ENCODE assay signal across 12 cellular contexts in genomic region chr11:30131535-30131934, GRCh38.
DNase-seq lines count a peak whose midpoint lies in the region; ATAC-seq and TF ChIP-seq lines count a peak whose summit lies in the region.
"Had no signal": no experiment of that assay in that cellular context is flagged by ENCODE, and none has a peak within 500 bp of the region (broad histone marks: within the 10 kb centered on the region; RNA-seq: fewer than 3 reads in every experiment).

No MANE protein-coding gene starts in this region.

- H3K27me3 ChIP-seq in dorsolateral prefrontal cortex: no peaks in the 10 kb centered on the region

- H3K4me3 ChIP-seq in dorsolateral prefrontal cortex: no peak overlapping the region
- H3K4me3 ChIP-seq: SK-N-MC had no signal

- intact Hi-C loops in dorsolateral prefrontal cortex (cut with DNase I): no loop called here

- DNase-seq in SIG-M5 treated with dmso at 0.1 percent for 504 hours (lab: John Stamatoyannopoulos, UW; ENCODE audit: unreplicated experiment): peak; percentile 2
- DNase-seq in SIG-M5 (lab: John Stamatoyannopoulos, UW): no peak
- DNase-seq in fibroblast of peridontal ligament (ENCODE audit: extremely low read depth): peak; percentile 11
- peak; percentile 69 for DNase-seq in stromal cell of bone marrow (ENCODE audit: low read depth)
- no peak for DNase-seq in dorsolateral prefrontal cortex
- DNase-seq in NCI-H1048 (lab: John Stamatoyannopoulos, UW): no peak
- no peak for DNase-seq in substantia nigra (lab: John Stamatoyannopoulos, UW)
- DNase-seq: foreskin fibroblast; GF-D8; stimulated activated naive B cell treated with anti-CD40 and anti-IgM and Interleukin-4, amounts not matched to agents 10 μg/mL and 1 μg/mL and 100 μg/mL, for 72 hours had no signal

- peak in 3 of 56 donors; percentile 10 to 41 (median 18) for TF ChIP-seq CTCF in dorsolateral prefrontal cortex (IDR thresholded peaks at IDR 0.05 in 54 of 56, conservative IDR thresholded peaks at IDR 0.05 in 2 of 56; ENCODE audit: low read depth in 1 of 56, partially characterized antibody in 56 of 56)

- no peak overlapping the region for H3K27ac ChIP-seq in dorsolateral prefrontal cortex
- no peak overlapping the region for H3K27ac ChIP-seq in substantia nigra (ENCODE audit: low read depth, low read length, poor library complexity, severe bottlenecking)
- H3K27ac ChIP-seq: SK-N-MC had no signal

- peak; percentile 93 for ATAC-seq in HG03442 (IDR thresholded peaks at IDR 0.05; ENCODE audit: unreplicated experiment)
- ATAC-seq: stimulated activated naive B cell treated with anti-CD40 and anti-IgM and Interleukin-4, amounts not matched to agents 10 μg/mL and 1 μg/mL and 100 μg/mL, for 72 hours had no signal

Comparison
In these comparisons a context has a peak if more than half of its experiments do, and no peak if none do; other contexts are left out.
1. DNase-seq: peak in SIG-M5 treated with dmso at 0.1 percent for 504 hours (single experiment), fibroblast of peridontal ligament (single experiment) and stromal cell of bone marrow (single experiment); none in SIG-M5 (single experiment), dorsolateral prefrontal cortex (0 of 10), NCI-H1048 (single experiment) and substantia nigra (0 of 49).